ENCODE assay signal across 12 cellular contexts in the genomic region with DNA sequence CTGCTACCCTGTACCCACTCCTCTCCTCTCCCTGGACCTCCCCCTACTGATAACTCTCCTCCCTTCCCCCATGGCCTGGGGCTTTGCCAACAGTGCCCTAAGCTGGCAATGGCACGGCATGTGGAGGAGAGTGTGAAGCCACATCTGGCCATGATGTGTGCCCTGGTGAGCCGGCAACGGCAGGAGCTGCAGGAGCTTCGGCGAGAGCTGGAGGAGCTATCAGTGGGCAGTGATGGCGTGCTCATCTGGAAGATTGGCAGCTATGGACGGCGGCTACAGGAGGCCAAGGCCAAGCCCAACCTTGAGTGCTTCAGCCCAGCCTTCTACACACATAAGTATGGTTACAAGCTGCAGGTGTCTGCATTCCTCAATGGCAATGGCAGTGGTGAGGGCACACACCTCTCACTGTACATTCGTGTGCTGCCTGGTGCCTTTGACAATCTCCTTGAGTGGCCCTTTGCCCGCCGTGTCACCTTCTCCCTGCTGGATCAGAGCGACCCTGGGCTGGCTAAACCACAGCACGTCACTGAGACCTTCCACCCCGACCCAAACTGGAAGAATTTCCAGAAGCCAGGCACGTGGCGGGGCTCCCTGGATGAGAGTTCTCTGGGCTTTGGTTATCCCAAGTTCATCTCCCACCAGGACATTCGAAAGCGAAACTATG. TPM values are rescaled to one million over a fixed set of nuclear protein-coding genes. Genes with fewer than 3 reads are reported as not detected.
A peak's percentile ranks its signal among the peaks of the same experiment; 100 is the strongest.
DNase-seq lines count a peak whose midpoint lies in the region; ATAC-seq and TF ChIP-seq lines count a peak whose summit lies in the region.
"Had no signal": no experiment of that assay in that cellular context is flagged by ENCODE, and none has a peak within 500 bp of the region (broad histone marks: within the 10 kb centered on the region; RNA-seq: fewer than 3 reads in every experiment).

No MANE protein-coding gene starts in this region.

- H3K27me3 Mint-ChIP-seq in activated naive CD4-positive, alpha-beta T cell treated with anti-CD3 and anti-CD28 coated beads, Interleukin-2, amount 50 U/mL, for 24 hours: no peaks in the 10 kb centered on the region
- H3K27me3 Mint-ChIP-seq in naive thymus-derived CD8-positive, alpha-beta T cell: no peaks in the 10 kb centered on the region

- H3K36me3 ChIP-seq in breast epithelium: no peaks in the 10 kb centered on the region
- no peaks in the 10 kb centered on the region for H3K36me3 ChIP-seq in aorta (ENCODE audit: control insufficient read depth in 1 of 2, insufficient read depth in 2 of 2, low read length in 1 of 2)
- H3K36me3 ChIP-seq: uterus had no signal

- H3K27me3 ChIP-seq in breast epithelium: no peaks in the 10 kb centered on the region
- no peaks in the 10 kb centered on the region for H3K27me3 ChIP-seq in aorta (ENCODE audit: control insufficient read depth in 1 of 2, insufficient read depth in 2 of 2, low read length in 1 of 2)
- H3K27me3 ChIP-seq: uterus had no signal

- 61 to 63% methylated on average over 18 of the region's 18 CpGs for WGBS in aorta, 2 donors

- POLR2A ChIA-PET in naive thymus-derived CD8-positive, alpha-beta T cell (lab: Charles Lee): interaction anchor here (0.9 to 15.6 kb wide), 7 partner anchors 9 to 149 kb away, joined by 3 to 365 read pairs (median 3); a partner anchor contains a TSS

- H3K9me3 ChIP-seq in breast epithelium: no peaks in the 10 kb centered on the region
- H3K9me3 ChIP-seq in aorta (ENCODE audit: control insufficient read depth, low read length): no peaks in the 10 kb centered on the region
- H3K9me3 ChIP-seq: SK-N-SH, uterus had no signal

- DNase-seq in activated naive CD4-positive, alpha-beta T cell treated with Interleukin-2 at 50 U/mL for 16 hours: no peak
- DNase-seq in breast epithelium (ENCODE audit: low spot score in 2 of 2) (no peak), aorta (peak; percentile 46 to 73), EL (no peak), HK-2 (ENCODE audit: unreplicated experiment) (no peak), left lobe of liver (ENCODE audit: low spot score) (no peak)
- DNase-seq in naive thymus-derived CD8-positive, alpha-beta T cell: no peak
- DNase-seq: AML-193; SK-N-SH; stimulated activated CD4-positive, alpha-beta T cell treated with anti-CD3 and anti-CD28 coated beads, Interleukin-4, amount 100 ng/mL, for 1 hour; uterus had no signal

- no peaks in the 10 kb centered on the region for H3K9me3 Mint-ChIP-seq in activated naive CD4-positive, alpha-beta T cell treated with anti-CD3 and anti-CD28 coated beads, Interleukin-2, amount 50 U/mL, for 24 hours
- no peaks in the 10 kb centered on the region for H3K9me3 Mint-ChIP-seq in naive thymus-derived CD8-positive, alpha-beta T cell

- no peak for TF ChIP-seq POLR2A in breast epithelium (IDR thresholded peaks at IDR 0.05)

- peak overlapping the region in 1 of 3 donors; percentile 2 for H3K4me3 ChIP-seq in breast epithelium
- no peak overlapping the region for H3K4me3 ChIP-seq in aorta (ENCODE audit: low read length in 2 of 2)
- H3K4me3 ChIP-seq: uterus had no signal

- peak overlapping the region; percentile 68 for H3K27ac Mint-ChIP-seq in activated naive CD4-positive, alpha-beta T cell treated with anti-CD3 and anti-CD28 coated beads, Interleukin-2, amount 50 U/mL, for 24 hours
- H3K27ac Mint-ChIP-seq in naive thymus-derived CD8-positive, alpha-beta T cell: peak overlapping the region in 7 of 10 donors; percentile 10 to 68 (median 27)

- H3K36me3 Mint-ChIP-seq in activated naive CD4-positive, alpha-beta T cell treated with anti-CD3 and anti-CD28 coated beads, Interleukin-2, amount 50 U/mL, for 24 hours: peaks cover 2% of the 10 kb centered on the region
- no peaks in the 10 kb centered on the region for H3K36me3 Mint-ChIP-seq in naive thymus-derived CD8-positive, alpha-beta T cell

- H3K27ac ChIP-seq in breast epithelium (peak overlapping the region; percentile 78 to 100), aorta (ENCODE audit: low read depth in 1 of 2, low read length in 2 of 2) (no peak overlapping the region)

- intact Hi-C loops in breast epithelium (cut with DNase I; ENCODE audit: low total_unique reads) (loop anchor here (10.0 kb wide), 1 partner anchor 156 kb away; a partner anchor contains a TSS), aorta (cut with DNase I) (no loop called here)

- TF ChIP-seq CTCF in breast epithelium (IDR thresholded peaks at IDR 0.05): no peak

- peaks cover 17% of the 10 kb centered on the region for H3K4me1 Mint-ChIP-seq in activated naive CD4-positive, alpha-beta T cell treated with anti-CD3 and anti-CD28 coated beads, Interleukin-2, amount 50 U/mL, for 24 hours
- peaks cover 5 to 37% (median 23%) of the 10 kb centered on the region in 4 donors for H3K4me1 Mint-ChIP-seq in naive thymus-derived CD8-positive, alpha-beta T cell

- no peak for ATAC-seq in naive thymus-derived CD8-positive, alpha-beta T cell
- no peak for ATAC-seq in aorta (ENCODE audit: low FRiP score)
- ATAC-seq in left lobe of liver: no peak

- H3K4me1 ChIP-seq in breast epithelium: peaks cover 16 to 27% of the 10 kb centered on the region in 2 donors
- no peaks in the 10 kb centered on the region for H3K4me1 ChIP-seq in aorta (ENCODE audit: control insufficient read depth in 1 of 2, insufficient read depth in 2 of 2, low read length in 2 of 2)

- peak overlapping the region; percentile 26 for H3K4me3 Mint-ChIP-seq in activated naive CD4-positive, alpha-beta T cell treated with anti-CD3 and anti-CD28 coated beads, Interleukin-2, amount 50 U/mL, for 24 hours
- no peak overlapping the region for H3K4me3 Mint-ChIP-seq in naive thymus-derived CD8-positive, alpha-beta T cell

RNA-seq across cellular contexts. Expression of a gene that starts 5.2 kb away (rescaled TPM):
- total RNA-seq in breast epithelium (10 to 100 TPM; 12.3 to 63.6 (median 48.9) TPM), aorta (10 to 100 TPM; 18.8 to 24.6 TPM), left lobe of liver (49.0 TPM)
- total RNA-seq in naive thymus-derived CD8-positive, alpha-beta T cell: 10 to 100 TPM; 32.3 to 36.2 TPM
- 1 to 10 TPM in 2 of 3 donors, under 1 TPM in 1; 0.99 to 1.3 (median 1.0) TPM for polyA plus RNA-seq in naive thymus-derived CD8-positive, alpha-beta T cell
- 10 to 100 TPM; 10.7 to 19.3 TPM for polyA plus RNA-seq in aorta

RNA-seq across cellular contexts. Expression of a gene that starts 20.4 kb away (rescaled TPM):
- total RNA-seq in breast epithelium: 1 to 10 TPM; 2.9 to 5.3 (median 2.9) TPM
- 10 to 100 TPM; 12.8 to 15.1 TPM for total RNA-seq in naive thymus-derived CD8-positive, alpha-beta T cell
- 1 to 10 TPM; 3.2 to 4.0 (median 3.4) TPM for polyA plus RNA-seq in naive thymus-derived CD8-positive, alpha-beta T cell
- total RNA-seq in aorta: 1 to 10 TPM; 1.6 to 4.5 TPM
- polyA plus RNA-seq in aorta: 1 to 10 TPM; 2.0 to 5.3 TPM
- 3.2 TPM for total RNA-seq in left lobe of liver

RNA-seq across cellular contexts. Expression of a gene that starts 23.0 kb away (rescaled TPM):
- 1 to 10 TPM; 2.4 to 8.3 (median 3.9) TPM for total RNA-seq in breast epithelium
- total RNA-seq in naive thymus-derived CD8-positive, alpha-beta T cell: under 1 TPM in 1 of 2 experiments, not detected in 1; 0.88 TPM
- under 1 TPM in 1 of 3 donors, not detected in 2; 0.22 TPM for polyA plus RNA-seq in naive thymus-derived CD8-positive, alpha-beta T cell
- total RNA-seq in aorta: 1 to 10 TPM in 1 of 2 donors, under 1 TPM in 1; 0.90 to 2.5 TPM
- 1 to 10 TPM in 1 of 2 donors, not detected in 1; 1.5 TPM for polyA plus RNA-seq in aorta
- total RNA-seq in left lobe of liver: 4.8 TPM

RNA-seq across cellular contexts. Expression of a gene that starts 29.2 kb away (rescaled TPM):
- total RNA-seq in breast epithelium (100 to 1,000 TPM; 491 to 945 (median 754) TPM), aorta (1,000 to 10,000 TPM; 1,133 to 1,177 TPM), left lobe of liver (346 TPM)
- total RNA-seq in naive thymus-derived CD8-positive, alpha-beta T cell: 1,000 to 10,000 TPM; 3,189 to 3,253 TPM
- polyA plus RNA-seq in naive thymus-derived CD8-positive, alpha-beta T cell: 1,000 to 10,000 TPM; 6,432 to 6,679 (median 6,593) TPM
- polyA plus RNA-seq in aorta: 1,000 to 10,000 TPM; 1,641 to 1,888 TPM

RNA-seq across cellular contexts. Expression of a gene that starts 31.3 kb away (rescaled TPM):
- total RNA-seq in breast epithelium (100 to 1,000 TPM; 105 to 129 (median 123) TPM), aorta (100 to 1,000 TPM; 107 to 115 TPM), left lobe of liver (4.9 TPM)
- total RNA-seq in naive thymus-derived CD8-positive, alpha-beta T cell: 1 to 10 TPM; 5.0 to 5.7 TPM
- polyA plus RNA-seq in naive thymus-derived CD8-positive, alpha-beta T cell: 10 to 100 TPM in 1 of 3 donors, 1 to 10 TPM in 2; 3.3 to 10.2 (median 7.7) TPM
- 100 to 1,000 TPM; 133 to 303 TPM for polyA plus RNA-seq in aorta

Comparison
In these comparisons a context has a peak if more than half of its experiments do, and no peak if none do; other contexts are left out.
1. DNase-seq: peak in aorta (2 of 2); none in activated naive CD4-positive, alpha-beta T cell treated with Interleukin-2 at 50 U/mL for 16 hours (single experiment), breast epithelium (0 of 2), naive thymus-derived CD8-positive, alpha-beta T cell (0 of 10), EL (single experiment), HK-2 (single experiment) and left lobe of liver (single experiment).
2. H3K27ac ChIP-seq: peak in breast epithelium (2 of 2); none in aorta (0 of 2).